ENCODE assay signal across 9 cellular contexts in genomic region chr5:79020861-79021561, GRCh38. TPM values are rescaled to one million over a fixed set of nuclear protein-coding genes. Genes with fewer than 3 reads are reported as not detected.
DNase-seq lines count a peak whose midpoint lies in the region; ATAC-seq, FAIRE-seq and TF ChIP-seq lines count a peak whose summit lies in the region.
"Had no signal": no experiment of that assay in that cellular context is flagged by ENCODE, and none has a peak within 500 bp of the region (broad histone marks: within the 10 kb centered on the region; RNA-seq: fewer than 3 reads in every experiment).

No MANE protein-coding gene starts in this region.

- no peaks in the 10 kb centered on the region for H3K79me2 ChIP-seq in Loucy (ENCODE audit: insufficient read depth, low read length)

- H3K36me3 Mint-ChIP-seq in T-cell = no peaks in the 10 kb centered on the region

- peak; percentile 70 for FAIRE-seq in bronchial epithelial cell (lab: Jason Lieb, UNC)
- FAIRE-seq in islet of Langerhans (lab: Jason Lieb, UNC) = peak; percentile 91

- no peak overlapping the region for H3K4me3 Mint-ChIP-seq in T-cell

- no peaks in the 10 kb centered on the region for H3K9me3 Mint-ChIP-seq in T-cell

- H3F3A ChIP-seq in Loucy (ENCODE audit: low read depth) = no peaks in the 10 kb centered on the region

- peaks cover 11 to 16% (median 15%) of the 10 kb centered on the region in 3 donors for H3K4me1 Mint-ChIP-seq in T-cell

- H3K9me3 ChIP-seq in Loucy (ENCODE audit: insufficient read depth, low read depth, low read length) = no peaks in the 10 kb centered on the region

- ATAC-seq in T-cell (replicated peaks in 1 of 4) (peak in 3 of 4 experiments; percentile 34 to 50 (median 39)), GM18907 (IDR thresholded peaks at IDR 0.05; ENCODE audit: unreplicated experiment) (no peak)

- H3K36me3 ChIP-seq in Loucy (ENCODE audit: insufficient read depth, low read length) (no peaks in the 10 kb centered on the region), bronchial epithelial cell (ENCODE audit: control insufficient read depth, insufficient read depth, low read length) (no peaks in the 10 kb centered on the region)

- no peaks in the 10 kb centered on the region for H3K9me2 ChIP-seq in Loucy (replicated peaks; ENCODE audit: low read depth, low read length)

- POLR2A ChIA-PET in T-cell (lab: Charles Lee) = interaction anchor here in 1 of 2 donors (0.6 kb wide), 1 partner anchor 615 kb away, joined by 3 read pairs; no protein-coding TSS in a partner anchor

- no peak overlapping the region for H3K27ac Mint-ChIP-seq in T-cell

- H2AFZ ChIP-seq in Loucy (ENCODE audit: low read length) = 0 out of 2 replicates have a peak overlapping the region, but pooled peaks have one; percentile 57

- H3K4me3 ChIP-seq in Loucy (ENCODE audit: low read length, poor library complexity, severe bottlenecking) = no peak overlapping the region
- H3K4me3 ChIP-seq in bronchial epithelial cell (ENCODE audit: low read depth, low read length) = no peak overlapping the region
- H3K4me3 ChIP-seq: skin epidermis had no signal

- H3K4me2 ChIP-seq in Loucy (ENCODE audit: low read depth, low read length, poor library complexity, severe bottlenecking) = peak overlapping the region; percentile 47

- peaks cover 48 to 55% of the 10 kb centered on the region in 2 donors for H3K27me3 Mint-ChIP-seq in T-cell

- H3K27me3 ChIP-seq in Loucy (ENCODE audit: insufficient read depth, low read length, poor library complexity, severe bottlenecking) (no peaks in the 10 kb centered on the region), bronchial epithelial cell (ENCODE audit: control insufficient read depth, insufficient read depth, low read length) (no peaks in the 10 kb centered on the region)

- H3K4me1 ChIP-seq in Loucy (ENCODE audit: insufficient read depth, low read length, poor library complexity, severe bottlenecking) = peaks cover 13% of the 10 kb centered on the region

- DNase-seq in NCI-H526 (lab: John Stamatoyannopoulos, UW) (peak; percentile 25 to 59), NCI-H526 treated with DMSO at 0.1 percent for 48 hours (lab: John Stamatoyannopoulos, UW) (no peak), T-cell (peak in 18 of 34 experiments; percentile 2 to 37 (median 16)), bronchial epithelial cell (ENCODE audit: low read depth) (peak; percentile 67), smooth muscle cell of the brain vasculature (ENCODE audit: low read depth, low spot score) (peak; percentile 36)

- TF ChIP-seq CTCF in Loucy (conservative IDR thresholded peaks at IDR 0.05; ENCODE audit: low read length) = peak; percentile 93
- TF ChIP-seq CTCF in bronchial epithelial cell (IDR thresholded peaks at IDR 0.05; ENCODE audit: insufficient read depth, low read length, severe bottlenecking) = peak; percentile 76

- no peaks in the 10 kb centered on the region for H4K20me1 ChIP-seq in Loucy (ENCODE audit: insufficient read depth, low read length, poor library complexity, severe bottlenecking)

- CTCF ChIA-PET in T-cell (lab: Charles Lee) = interaction anchor here (0.5 to 6.3 kb wide), 6 partner anchors 12 to 613 kb away, joined by 3 to 79 read pairs (median 4); no protein-coding TSS in a partner anchor

- H3K9ac ChIP-seq in Loucy (ENCODE audit: low read depth, low read length, poor library complexity, severe bottlenecking) = no peak overlapping the region

RNA-seq across cellular contexts. Expression of gene ARSB, which starts 35.9 kb away (rescaled TPM):
- total RNA-seq in T-cell (1 to 10 TPM; 5.6 to 7.1 (median 6.9) TPM), bronchial epithelial cell (1.4 and 1.8 TPM in 2 replicates)

RNA-seq across cellular contexts. Expression of gene DMGDH, which starts 48.5 kb away (rescaled TPM):
- total RNA-seq in T-cell (1 to 10 TPM in 2 of 5 donors, under 1 TPM in 3; 0.43 to 2.7 (median 0.70) TPM), bronchial epithelial cell (11.6 and 15.1 TPM in 2 replicates)

RNA-seq across cellular contexts. Expression of gene BHMT2, which starts 48.6 kb away (rescaled TPM):
- total RNA-seq in T-cell = under 1 TPM in 2 of 5 donors, not detected in 3; 0.19 to 0.38 TPM
- not detected in 2 replicates for total RNA-seq in bronchial epithelial cell
